8 cellular contexts compared by ENCODE assay signal in genomic region chr9:75089369-75089766, GRCh38. TPM values are rescaled to one million over a fixed set of nuclear protein-coding genes. Genes with fewer than 3 reads are reported as not detected.
A peak's percentile ranks its signal among the peaks of the same experiment; 100 is the strongest.
DNase-seq lines count a peak whose midpoint lies in the region; ATAC-seq and TF ChIP-seq lines count a peak whose summit lies in the region.

No MANE protein-coding gene starts in this region.

- 8 to 13% methylated on average over 11 of the region's 11 CpGs for WGBS in lower leg skin, 2 donors
- 15 to 24% methylated on average over 11 of the region's 11 CpGs for WGBS in thyroid gland, 2 donors

- ATAC-seq in HG03097 (IDR thresholded peaks at IDR 0.05; ENCODE audit: low FRiP score, unreplicated experiment), result no peak

- no peaks in the 10 kb centered on the region for H3K9me3 ChIP-seq in thyroid gland

- H3K27ac ChIP-seq in thyroid gland, result peak overlapping the region in 2 of 3 donors; percentile 94 to 99

- TF ChIP-seq POLR2A in lower leg skin (IDR thresholded peaks at IDR 0.05), result no peak
- no peak for TF ChIP-seq POLR2A in thyroid gland (IDR thresholded peaks at IDR 0.05)

- H3K27ac Mint-ChIP-seq in activated T-cell treated with anti-CD3 and anti-CD28 coated beads, Interleukin-2, amount 50 U/mL, for 24 hours, result peak overlapping the region; percentile 95

- intact Hi-C loops in lower leg skin (cut with DNase I; ENCODE audit: low total_unique reads) (no loop called here), thyroid gland (cut with DNase I) (loop anchor here (10.0 kb wide), 1 partner anchor 65 kb away; the partner anchor contains the start of gene CARNMT1)

- H3K4me1 ChIP-seq in thyroid gland, result peaks cover 41 to 47% of the 10 kb centered on the region in 2 donors

- in situ Hi-C loops in astrocyte of the cerebellum (cut with HindIII; ENCODE audit: low sequenced_read_pairs), result no loop called here

- TF ChIP-seq CTCF in astrocyte of the cerebellum (IDR thresholded peaks at IDR 0.05; ENCODE audit: low read depth, low read length, missing control alignments), result no peak
- no peak for TF ChIP-seq CTCF in lower leg skin (IDR thresholded peaks at IDR 0.05)
- no peak for TF ChIP-seq CTCF in thyroid gland (IDR thresholded peaks at IDR 0.05)

- no peaks in the 10 kb centered on the region for H3K9me3 Mint-ChIP-seq in activated T-cell treated with anti-CD3 and anti-CD28 coated beads, Interleukin-2, amount 50 U/mL, for 24 hours

- no peaks in the 10 kb centered on the region for H3K27me3 ChIP-seq in thyroid gland

- H3K4me3 Mint-ChIP-seq in activated T-cell treated with anti-CD3 and anti-CD28 coated beads, Interleukin-2, amount 50 U/mL, for 24 hours, result peak overlapping the region; percentile 92

- no peaks in the 10 kb centered on the region for H3K27me3 Mint-ChIP-seq in activated T-cell treated with anti-CD3 and anti-CD28 coated beads, Interleukin-2, amount 50 U/mL, for 24 hours

- no peaks in the 10 kb centered on the region for H3K36me3 ChIP-seq in thyroid gland

- peaks cover 35% of the 10 kb centered on the region for H3K36me3 Mint-ChIP-seq in activated T-cell treated with anti-CD3 and anti-CD28 coated beads, Interleukin-2, amount 50 U/mL, for 24 hours (ENCODE audit: low read depth)

- H3K4me1 Mint-ChIP-seq in activated T-cell treated with anti-CD3 and anti-CD28 coated beads, Interleukin-2, amount 50 U/mL, for 24 hours (ENCODE audit: low read depth), result peaks cover 73% of the 10 kb centered on the region

- DNase-seq in activated T-cell treated with anti-CD3 and anti-CD28 coated beads, Interleukin-2, amount 50 U/mL, for 24 hours, result no peak
- no peak for DNase-seq in activated T-cell treated with anti-CD3 and anti-CD28 coated beads for 4 hours
- DNase-seq in astrocyte of the cerebellum (ENCODE audit: low read depth), result no peak
- DNase-seq in lower leg skin (ENCODE audit: low spot score in 2 of 2), result no peak
- DNase-seq in thyroid gland, result no peak
- DNase-seq in NCI-H2029 treated with DMSO at 0.1 percent for 48 hours (lab: John Stamatoyannopoulos, UW), result no peak
- no peak for DNase-seq in NCI-H1417 treated with DMSO at 0.1 percent for 48 hours (lab: John Stamatoyannopoulos, UW)

- H3K4me3 ChIP-seq in astrocyte of the cerebellum (ENCODE audit: low read depth, low read length) (peak overlapping the region; percentile 92), lower leg skin (ENCODE audit: low read depth, poor library complexity, severe bottlenecking) (peak overlapping the region; percentile 85), thyroid gland (replicated peaks in 1 of 3) (peak overlapping the region; percentile 58 to 95 (median 89))

RNA-seq across cellular contexts. Expression of gene OSTF1, which starts 1.1 kb away (rescaled TPM):
- total RNA-seq in lower leg skin (10 to 100 TPM; 53.5 to 64.3 (median 53.8) TPM), thyroid gland (10 to 100 TPM; 34.7 to 36.6 (median 35.6) TPM)

RNA-seq across cellular contexts. Expression of gene NMRK1, which starts 1.4 kb away (rescaled TPM):
- total RNA-seq in lower leg skin (10 to 100 TPM; 25.7 to 43.5 (median 33.4) TPM), thyroid gland (10 to 100 TPM; 20.8 to 53.8 (median 28.1) TPM)
